ENCODE assay signal across 2 cellular contexts in the genomic region with DNA sequence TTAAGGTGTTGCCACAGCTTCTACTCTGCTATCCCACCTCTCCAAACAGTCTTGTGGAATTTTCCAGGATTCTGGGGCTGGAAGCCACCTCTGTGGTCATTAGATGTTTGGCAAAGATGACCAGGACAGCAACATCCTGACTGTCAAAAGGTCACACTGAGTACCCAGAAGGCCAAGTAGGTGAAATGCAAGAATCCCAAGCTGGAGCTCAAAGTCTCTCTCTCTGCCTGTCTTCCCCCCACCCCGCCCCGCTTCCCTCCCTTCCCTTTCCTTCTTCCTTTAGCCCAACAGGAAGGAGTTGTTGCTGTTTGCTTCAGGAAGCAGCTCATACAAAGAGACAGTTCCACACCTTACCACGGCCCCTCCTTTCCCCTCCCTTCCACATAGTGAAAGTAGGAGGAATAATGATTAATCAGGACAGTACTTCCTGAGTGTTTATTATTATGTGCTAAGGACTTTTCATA.
TF ChIP-seq lines count a peak whose summit lies in the region.

No MANE protein-coding gene starts in this region.

TF ChIP-seq in HepG2, 621 proteins besides CTCF, POLR2A, EP300 and RAD21 (continued from another document and continues in another):
- TF ChIP-seq, protein P1, sequence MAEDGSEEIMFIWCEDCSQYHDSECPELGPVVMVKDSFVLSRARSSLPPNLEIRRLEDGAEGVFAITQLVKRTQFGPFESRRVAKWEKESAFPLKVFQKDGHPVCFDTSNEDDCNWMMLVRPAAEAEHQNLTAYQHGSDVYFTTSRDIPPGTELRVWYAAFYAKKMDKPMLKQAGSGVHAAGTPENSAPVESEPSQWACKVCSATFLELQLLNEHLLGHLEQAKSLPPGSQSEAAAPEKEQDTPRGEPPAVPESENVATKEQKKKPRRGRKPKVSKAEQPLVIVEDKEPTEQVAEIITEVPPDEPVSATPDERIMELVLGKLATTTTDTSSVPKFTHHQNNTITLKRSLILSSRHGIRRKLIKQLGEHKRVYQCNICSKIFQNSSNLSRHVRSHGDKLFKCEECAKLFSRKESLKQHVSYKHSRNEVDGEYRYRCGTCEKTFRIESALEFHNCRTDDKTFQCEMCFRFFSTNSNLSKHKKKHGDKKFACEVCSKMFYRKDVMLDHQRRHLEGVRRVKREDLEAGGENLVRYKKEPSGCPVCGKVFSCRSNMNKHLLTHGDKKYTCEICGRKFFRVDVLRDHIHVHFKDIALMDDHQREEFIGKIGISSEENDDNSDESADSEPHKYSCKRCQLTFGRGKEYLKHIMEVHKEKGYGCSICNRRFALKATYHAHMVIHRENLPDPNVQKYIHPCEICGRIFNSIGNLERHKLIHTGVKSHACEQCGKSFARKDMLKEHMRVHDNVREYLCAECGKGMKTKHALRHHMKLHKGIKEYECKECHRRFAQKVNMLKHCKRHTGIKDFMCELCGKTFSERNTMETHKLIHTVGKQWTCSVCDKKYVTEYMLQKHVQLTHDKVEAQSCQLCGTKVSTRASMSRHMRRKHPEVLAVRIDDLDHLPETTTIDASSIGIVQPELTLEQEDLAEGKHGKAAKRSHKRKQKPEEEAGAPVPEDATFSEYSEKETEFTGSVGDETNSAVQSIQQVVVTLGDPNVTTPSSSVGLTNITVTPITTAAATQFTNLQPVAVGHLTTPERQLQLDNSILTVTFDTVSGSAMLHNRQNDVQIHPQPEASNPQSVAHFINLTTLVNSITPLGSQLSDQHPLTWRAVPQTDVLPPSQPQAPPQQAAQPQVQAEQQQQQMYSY (CRISPR knock-in tag; IDR thresholded peaks at IDR 0.05): no peak
- TF ChIP-seq, protein P2, sequence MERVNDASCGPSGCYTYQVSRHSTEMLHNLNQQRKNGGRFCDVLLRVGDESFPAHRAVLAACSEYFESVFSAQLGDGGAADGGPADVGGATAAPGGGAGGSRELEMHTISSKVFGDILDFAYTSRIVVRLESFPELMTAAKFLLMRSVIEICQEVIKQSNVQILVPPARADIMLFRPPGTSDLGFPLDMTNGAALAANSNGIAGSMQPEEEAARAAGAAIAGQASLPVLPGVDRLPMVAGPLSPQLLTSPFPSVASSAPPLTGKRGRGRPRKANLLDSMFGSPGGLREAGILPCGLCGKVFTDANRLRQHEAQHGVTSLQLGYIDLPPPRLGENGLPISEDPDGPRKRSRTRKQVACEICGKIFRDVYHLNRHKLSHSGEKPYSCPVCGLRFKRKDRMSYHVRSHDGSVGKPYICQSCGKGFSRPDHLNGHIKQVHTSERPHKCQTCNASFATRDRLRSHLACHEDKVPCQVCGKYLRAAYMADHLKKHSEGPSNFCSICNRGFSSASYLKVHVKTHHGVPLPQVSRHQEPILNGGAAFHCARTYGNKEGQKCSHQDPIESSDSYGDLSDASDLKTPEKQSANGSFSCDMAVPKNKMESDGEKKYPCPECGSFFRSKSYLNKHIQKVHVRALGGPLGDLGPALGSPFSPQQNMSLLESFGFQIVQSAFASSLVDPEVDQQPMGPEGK (CRISPR knock-in tag; IDR thresholded peaks at IDR 0.05): peak; percentile 51; the same call in 1 of the 2 replicates
- peak; percentile 83; the same call in 1 of the 2 replicates for TF ChIP-seq MED13 (CRISPR knock-in tag; IDR thresholded peaks at IDR 0.05)
- TF ChIP-seq ZNF547 (CRISPR knock-in tag; IDR thresholded peaks at IDR 0.05): no peak
- TF ChIP-seq TCF7 (IDR thresholded peaks at IDR 0.05; ENCODE audit: low read depth): peak; percentile 56; the same call in 1 of the 2 replicates
- peak; percentile 48; the same call in 1 of the 2 replicates for TF ChIP-seq HOXA3 (CRISPR knock-in tag; IDR thresholded peaks at IDR 0.05)
- TF ChIP-seq, protein P3, sequence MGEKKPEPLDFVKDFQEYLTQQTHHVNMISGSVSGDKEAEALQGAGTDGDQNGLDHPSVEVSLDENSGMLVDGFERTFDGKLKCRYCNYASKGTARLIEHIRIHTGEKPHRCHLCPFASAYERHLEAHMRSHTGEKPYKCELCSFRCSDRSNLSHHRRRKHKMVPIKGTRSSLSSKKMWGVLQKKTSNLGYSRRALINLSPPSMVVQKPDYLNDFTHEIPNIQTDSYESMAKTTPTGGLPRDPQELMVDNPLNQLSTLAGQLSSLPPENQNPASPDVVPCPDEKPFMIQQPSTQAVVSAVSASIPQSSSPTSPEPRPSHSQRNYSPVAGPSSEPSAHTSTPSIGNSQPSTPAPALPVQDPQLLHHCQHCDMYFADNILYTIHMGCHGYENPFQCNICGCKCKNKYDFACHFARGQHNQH (CRISPR knock-in tag; IDR thresholded peaks at IDR 0.05): 0 out of 2 replicates have a peak, but pooled peaks have one; percentile 56
- TF ChIP-seq SOX6 (IDR thresholded peaks at IDR 0.05): no peak
- TF ChIP-seq SOX6 (CRISPR knock-in tag; IDR thresholded peaks at IDR 0.05): 0 out of 2 replicates have a peak, but pooled peaks have one; percentile 38
- peak; percentile 82; the same call in 1 of the 2 replicates for TF ChIP-seq HNF4G (IDR thresholded peaks at IDR 0.05; ENCODE audit: borderline replicate concordance, low read depth, low read length)
- TF ChIP-seq HNF4G (CRISPR knock-in tag; IDR thresholded peaks at IDR 0.05; ENCODE audit: borderline replicate concordance, low read depth): peak; percentile 64; the same call in 1 of the 2 replicates
- TF ChIP-seq ZNF256 (CRISPR knock-in tag; conservative IDR thresholded peaks at IDR 0.05): no peak
- TF ChIP-seq, protein P4, sequence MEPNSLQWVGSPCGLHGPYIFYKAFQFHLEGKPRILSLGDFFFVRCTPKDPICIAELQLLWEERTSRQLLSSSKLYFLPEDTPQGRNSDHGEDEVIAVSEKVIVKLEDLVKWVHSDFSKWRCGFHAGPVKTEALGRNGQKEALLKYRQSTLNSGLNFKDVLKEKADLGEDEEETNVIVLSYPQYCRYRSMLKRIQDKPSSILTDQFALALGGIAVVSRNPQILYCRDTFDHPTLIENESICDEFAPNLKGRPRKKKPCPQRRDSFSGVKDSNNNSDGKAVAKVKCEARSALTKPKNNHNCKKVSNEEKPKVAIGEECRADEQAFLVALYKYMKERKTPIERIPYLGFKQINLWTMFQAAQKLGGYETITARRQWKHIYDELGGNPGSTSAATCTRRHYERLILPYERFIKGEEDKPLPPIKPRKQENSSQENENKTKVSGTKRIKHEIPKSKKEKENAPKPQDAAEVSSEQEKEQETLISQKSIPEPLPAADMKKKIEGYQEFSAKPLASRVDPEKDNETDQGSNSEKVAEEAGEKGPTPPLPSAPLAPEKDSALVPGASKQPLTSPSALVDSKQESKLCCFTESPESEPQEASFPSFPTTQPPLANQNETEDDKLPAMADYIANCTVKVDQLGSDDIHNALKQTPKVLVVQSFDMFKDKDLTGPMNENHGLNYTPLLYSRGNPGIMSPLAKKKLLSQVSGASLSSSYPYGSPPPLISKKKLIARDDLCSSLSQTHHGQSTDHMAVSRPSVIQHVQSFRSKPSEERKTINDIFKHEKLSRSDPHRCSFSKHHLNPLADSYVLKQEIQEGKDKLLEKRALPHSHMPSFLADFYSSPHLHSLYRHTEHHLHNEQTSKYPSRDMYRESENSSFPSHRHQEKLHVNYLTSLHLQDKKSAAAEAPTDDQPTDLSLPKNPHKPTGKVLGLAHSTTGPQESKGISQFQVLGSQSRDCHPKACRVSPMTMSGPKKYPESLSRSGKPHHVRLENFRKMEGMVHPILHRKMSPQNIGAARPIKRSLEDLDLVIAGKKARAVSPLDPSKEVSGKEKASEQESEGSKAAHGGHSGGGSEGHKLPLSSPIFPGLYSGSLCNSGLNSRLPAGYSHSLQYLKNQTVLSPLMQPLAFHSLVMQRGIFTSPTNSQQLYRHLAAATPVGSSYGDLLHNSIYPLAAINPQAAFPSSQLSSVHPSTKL (CRISPR knock-in tag; IDR thresholded peaks at IDR 0.05): peak; percentile 79
- TF ChIP-seq GPN1 (CRISPR knock-in tag; IDR thresholded peaks at IDR 0.05; ENCODE audit: borderline replicate concordance): no peak
- TF ChIP-seq NFRKB (IDR thresholded peaks at IDR 0.05): no peak

TF ChIP-seq in SK-N-SH treated with all-trans-retinoic acid at 6 μM for 48 hours, 23 proteins besides CTCF, POLR2A, EP300 and RAD21 (continued from another document):
- TF ChIP-seq, protein P5, sequence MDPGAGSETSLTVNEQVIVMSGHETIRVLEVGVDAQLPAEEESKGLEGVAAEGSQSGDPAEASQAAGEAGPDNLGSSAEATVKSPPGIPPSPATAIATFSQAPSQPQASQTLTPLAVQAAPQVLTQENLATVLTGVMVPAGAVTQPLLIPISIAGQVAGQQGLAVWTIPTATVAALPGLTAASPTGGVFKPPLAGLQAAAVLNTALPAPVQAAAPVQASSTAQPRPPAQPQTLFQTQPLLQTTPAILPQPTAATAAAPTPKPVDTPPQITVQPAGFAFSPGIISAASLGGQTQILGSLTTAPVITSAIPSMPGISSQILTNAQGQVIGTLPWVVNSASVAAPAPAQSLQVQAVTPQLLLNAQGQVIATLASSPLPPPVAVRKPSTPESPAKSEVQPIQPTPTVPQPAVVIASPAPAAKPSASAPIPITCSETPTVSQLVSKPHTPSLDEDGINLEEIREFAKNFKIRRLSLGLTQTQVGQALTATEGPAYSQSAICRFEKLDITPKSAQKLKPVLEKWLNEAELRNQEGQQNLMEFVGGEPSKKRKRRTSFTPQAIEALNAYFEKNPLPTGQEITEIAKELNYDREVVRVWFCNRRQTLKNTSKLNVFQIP (CRISPR knock-in tag; IDR thresholded peaks at IDR 0.05; ENCODE audit: borderline replicate concordance, low read depth): no peak
- TF ChIP-seq RARB (CRISPR knock-in tag; IDR thresholded peaks at IDR 0.05): no peak
- no peak for TF ChIP-seq ARNTL (CRISPR knock-in tag; IDR thresholded peaks at IDR 0.05; ENCODE audit: borderline replicate concordance, low read depth)
- TF ChIP-seq OSR1 (CRISPR knock-in tag; IDR thresholded peaks at IDR 0.05): no peak
- TF ChIP-seq ZNF565 (CRISPR knock-in tag; conservative IDR thresholded peaks at IDR 0.05; ENCODE audit: low read depth): no peak
- no peak for TF ChIP-seq SNAI2 (CRISPR knock-in tag; IDR thresholded peaks at IDR 0.05)
- TF ChIP-seq, protein P6, sequence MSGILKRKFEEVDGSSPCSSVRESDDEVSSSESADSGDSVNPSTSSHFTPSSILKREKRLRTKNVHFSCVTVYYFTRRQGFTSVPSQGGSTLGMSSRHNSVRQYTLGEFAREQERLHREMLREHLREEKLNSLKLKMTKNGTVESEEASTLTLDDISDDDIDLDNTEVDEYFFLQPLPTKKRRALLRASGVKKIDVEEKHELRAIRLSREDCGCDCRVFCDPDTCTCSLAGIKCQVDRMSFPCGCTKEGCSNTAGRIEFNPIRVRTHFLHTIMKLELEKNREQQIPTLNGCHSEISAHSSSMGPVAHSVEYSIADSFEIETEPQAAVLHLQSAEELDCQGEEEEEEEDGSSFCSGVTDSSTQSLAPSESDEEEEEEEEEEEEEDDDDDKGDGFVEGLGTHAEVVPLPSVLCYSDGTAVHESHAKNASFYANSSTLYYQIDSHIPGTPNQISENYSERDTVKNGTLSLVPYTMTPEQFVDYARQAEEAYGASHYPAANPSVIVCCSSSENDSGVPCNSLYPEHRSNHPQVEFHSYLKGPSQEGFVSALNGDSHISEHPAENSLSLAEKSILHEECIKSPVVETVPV (CRISPR knock-in tag; IDR thresholded peaks at IDR 0.05): no peak
- TF ChIP-seq, protein P2 (CRISPR knock-in tag; IDR thresholded peaks at IDR 0.05; ENCODE audit: borderline replicate concordance): no peak
- no peak for TF ChIP-seq PPARA (CRISPR knock-in tag; IDR thresholded peaks at IDR 0.05; ENCODE audit: borderline replicate concordance)
- TF ChIP-seq, protein P7, sequence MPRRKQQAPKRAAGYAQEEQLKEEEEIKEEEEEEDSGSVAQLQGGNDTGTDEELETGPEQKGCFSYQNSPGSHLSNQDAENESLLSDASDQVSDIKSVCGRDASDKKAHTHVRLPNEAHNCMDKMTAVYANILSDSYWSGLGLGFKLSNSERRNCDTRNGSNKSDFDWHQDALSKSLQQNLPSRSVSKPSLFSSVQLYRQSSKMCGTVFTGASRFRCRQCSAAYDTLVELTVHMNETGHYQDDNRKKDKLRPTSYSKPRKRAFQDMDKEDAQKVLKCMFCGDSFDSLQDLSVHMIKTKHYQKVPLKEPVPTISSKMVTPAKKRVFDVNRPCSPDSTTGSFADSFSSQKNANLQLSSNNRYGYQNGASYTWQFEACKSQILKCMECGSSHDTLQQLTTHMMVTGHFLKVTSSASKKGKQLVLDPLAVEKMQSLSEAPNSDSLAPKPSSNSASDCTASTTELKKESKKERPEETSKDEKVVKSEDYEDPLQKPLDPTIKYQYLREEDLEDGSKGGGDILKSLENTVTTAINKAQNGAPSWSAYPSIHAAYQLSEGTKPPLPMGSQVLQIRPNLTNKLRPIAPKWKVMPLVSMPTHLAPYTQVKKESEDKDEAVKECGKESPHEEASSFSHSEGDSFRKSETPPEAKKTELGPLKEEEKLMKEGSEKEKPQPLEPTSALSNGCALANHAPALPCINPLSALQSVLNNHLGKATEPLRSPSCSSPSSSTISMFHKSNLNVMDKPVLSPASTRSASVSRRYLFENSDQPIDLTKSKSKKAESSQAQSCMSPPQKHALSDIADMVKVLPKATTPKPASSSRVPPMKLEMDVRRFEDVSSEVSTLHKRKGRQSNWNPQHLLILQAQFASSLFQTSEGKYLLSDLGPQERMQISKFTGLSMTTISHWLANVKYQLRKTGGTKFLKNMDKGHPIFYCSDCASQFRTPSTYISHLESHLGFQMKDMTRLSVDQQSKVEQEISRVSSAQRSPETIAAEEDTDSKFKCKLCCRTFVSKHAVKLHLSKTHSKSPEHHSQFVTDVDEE (CRISPR knock-in tag; IDR thresholded peaks at IDR 0.05): no peak
- no peak for TF ChIP-seq CSDC2 (CRISPR knock-in tag; IDR thresholded peaks at IDR 0.05)
- no peak for TF ChIP-seq GLIS3 (CRISPR knock-in tag; IDR thresholded peaks at IDR 0.05)
